In the genomic region with DNA sequence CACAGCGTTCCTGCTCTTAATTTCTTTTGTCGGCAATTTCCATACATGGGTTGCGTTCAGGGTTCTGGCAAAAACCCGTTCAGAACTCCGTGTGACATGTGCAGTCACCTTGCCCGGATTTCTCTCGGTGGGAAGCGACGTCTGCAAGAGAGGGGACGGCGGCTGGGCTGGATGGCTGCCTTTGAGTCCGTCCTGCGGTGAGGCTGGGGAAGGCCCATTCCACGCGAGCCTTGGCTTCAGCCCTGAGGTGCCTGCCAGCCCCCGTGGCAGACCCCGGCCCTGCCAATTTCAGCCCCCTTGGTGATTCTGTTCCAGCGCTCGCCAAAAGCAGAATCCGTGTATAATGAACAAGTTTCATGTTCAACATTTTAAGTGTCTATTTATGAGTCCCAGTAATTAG, we compare ENCODE assay signal across 27 cellular contexts.
"Had no signal": no experiment of that assay in that cellular context is flagged by ENCODE, and none has a peak within 500 bp of the region (broad histone marks: within the 10 kb centered on the region; RNA-seq: fewer than 3 reads in every experiment).

No MANE protein-coding gene starts in this region.

- ATAC-seq: activated CD4-positive, alpha-beta T cell treated with anti-CD3 and anti-CD28 coated beads for 36 hours; activated T-helper 17 cell treated with anti-CD3 and anti-CD28 coated beads, Interleukin-2, amount 50 U/mL, for 72 hours; Panc1; Right ventricle myocardium inferior; T-cell had no signal

- H3K4me1 Mint-ChIP-seq: activated CD4-positive, alpha-beta memory T cell treated with anti-CD3 and anti-CD28 coated beads, Interleukin-2, amount 10 ng/mL, durations not matched to agents 7 days and 5 days; activated CD4-positive, alpha-beta T cell treated with anti-CD3 and anti-CD28 coated beads for 36 hours; activated T-helper 17 cell treated with anti-CD3 and anti-CD28 coated beads, Interleukin-2, amount 50 U/mL, for 72 hours; T-cell had no signal

- H3K27me3 ChIP-seq: MG63 had no signal

- H3K9me3 ChIP-seq: MG63 had no signal

- H3K36me3 Mint-ChIP-seq: activated naive CD8-positive, alpha-beta T cell; T-cell had no signal

- H3K27ac ChIP-seq: SK-N-MC, VCaP had no signal

- H3K36me3 ChIP-seq: MG63 had no signal

- H3K4me3 ChIP-seq: MG63, SK-N-MC had no signal

- H3K9me3 Mint-ChIP-seq: activated CD4-positive, alpha-beta memory T cell treated with anti-CD3 and anti-CD28 coated beads, Interleukin-2, amount 10 ng/mL, durations not matched to agents 7 days and 5 days; activated naive CD4-positive, alpha-beta T cell treated with anti-CD3 and anti-CD28 coated beads for 36 hours; activated T-helper 17 cell treated with anti-CD3 and anti-CD28 coated beads, Interleukin-2, amount 50 U/mL, for 72 hours; T-cell had no signal

- H3K27me3 Mint-ChIP-seq: activated CD4-positive, alpha-beta memory T cell treated with anti-CD3 and anti-CD28 coated beads, Interleukin-2, amount 10 ng/mL, durations not matched to agents 7 days and 5 days had no signal

- DNase-seq: activated CD4-positive, alpha-beta memory T cell treated with anti-CD3 and anti-CD28 coated beads, Interleukin-2, amount 10 ng/mL, durations not matched to agents 7 days and 5 days; activated CD4-positive, alpha-beta T cell treated with anti-CD3 and anti-CD28 coated beads for 36 hours; activated CD4-positive, alpha-beta T cell treated with anti-CD3 and anti-CD28 coated beads, Interleukin-2, amount 50 U/mL, for 1 hour; activated gamma-delta T cell; activated naive CD4-positive, alpha-beta T cell treated with anti-CD3 and anti-CD28 coated beads for 36 hours; activated T-cell treated with anti-CD3 and anti-CD28 coated beads for 4 hours; activated T-cell treated with anti-CD3 and anti-CD28 coated beads, Interleukin-2, amount 50 U/mL, for 48 hours; cerebellar nuclear complex; MG63; MV-4-11; NCI-H1092 treated with DMSO at 0.1 percent for 48 hours; NCI-H1417 treated with DMSO at 0.1 percent for 48 hours; NCI-H1694; NCI-H2029 treated with DMSO at 0.1 percent for 48 hours; NCI-H345; NCI-H510A; NCI-H526 treated with DMSO at 0.1 percent for 48 hours; NCI-H82; OCI-M1; RPMI8226; T-cell had no signal

- H3K4me3 Mint-ChIP-seq: activated CD4-positive, alpha-beta memory T cell treated with anti-CD3 and anti-CD28 coated beads, Interleukin-2, amount 10 ng/mL, durations not matched to agents 7 days and 5 days; activated CD4-positive, alpha-beta T cell treated with anti-CD3 and anti-CD28 coated beads for 36 hours; activated naive CD4-positive, alpha-beta T cell treated with anti-CD3 and anti-CD28 coated beads for 36 hours; activated naive CD8-positive, alpha-beta T cell; activated T-helper 17 cell treated with anti-CD3 and anti-CD28 coated beads, Interleukin-2, amount 50 U/mL, for 72 hours; T-cell had no signal

- H3K27ac Mint-ChIP-seq: activated CD4-positive, alpha-beta memory T cell treated with anti-CD3 and anti-CD28 coated beads, Interleukin-2, amount 10 ng/mL, durations not matched to agents 7 days and 5 days; activated CD4-positive, alpha-beta T cell treated with anti-CD3 and anti-CD28 coated beads for 36 hours; activated naive CD4-positive, alpha-beta T cell treated with anti-CD3 and anti-CD28 coated beads for 36 hours; activated naive CD8-positive, alpha-beta T cell; activated T-helper 17 cell treated with anti-CD3 and anti-CD28 coated beads, Interleukin-2, amount 50 U/mL, for 72 hours; T-cell had no signal
